Comparison of ENCODE assay signal across 27 cellular contexts in genomic region chr2:20607446-20607845, GRCh38. TPM values are rescaled to one million over a fixed set of nuclear protein-coding genes. Genes with fewer than 3 reads are reported as not detected.
DNase-seq lines count a peak whose midpoint lies in the region; ATAC-seq, FAIRE-seq and TF ChIP-seq lines count a peak whose summit lies in the region.
"Had no signal": no experiment of that assay in that cellular context is flagged by ENCODE, and none has a peak within 500 bp of the region (broad histone marks: within the 10 kb centered on the region; RNA-seq: fewer than 3 reads in every experiment).

No MANE protein-coding gene starts in this region.

- H3K27ac ChIP-seq in HepG2 (ENCODE audit: extremely low read length, insufficient read depth, low read length) (no peak overlapping the region), right lobe of liver (no peak overlapping the region), H1 (ENCODE audit: low read depth, low read length) (no peak overlapping the region), dorsolateral prefrontal cortex (no peak overlapping the region)
- H3K27ac ChIP-seq: 22Rv1, BLaER1 had no signal

- no peaks in the 10 kb centered on the region for H4K20me1 ChIP-seq in HepG2 (ENCODE audit: insufficient read depth, low read length)
- H4K20me1 ChIP-seq in H1 (replicated peaks in 1 of 2; ENCODE audit: control insufficient read depth in 1 of 2, insufficient read depth in 2 of 2, low read length in 2 of 2), result no peaks in the 10 kb centered on the region
- H4K20me1 ChIP-seq: BLaER1 had no signal

- H3K9ac ChIP-seq in HepG2 (ENCODE audit: insufficient read depth, low read depth, low read length) (no peak overlapping the region), H1 (replicated peaks in 1 of 4; ENCODE audit: extremely low read depth in 1 of 4, low read depth in 3 of 4, low read length in 3 of 4) (no peak overlapping the region)
- H3K9ac ChIP-seq: BLaER1 had no signal

- no peaks in the 10 kb centered on the region for H3K79me1 ChIP-seq in H1 (ENCODE audit: low read depth, low read length)

- H3K4me1 Mint-ChIP-seq in WTC11, result peaks cover 7% of the 10 kb centered on the region; the same call in 1 of the 2 replicates
- H3K4me1 Mint-ChIP-seq: CD14-positive monocyte; CD4-positive, alpha-beta memory T cell; CD4-positive, CD25-positive, alpha-beta regulatory T cell; CD8-positive, alpha-beta memory T cell had no signal

- FAIRE-seq in HepG2 (lab: Jason Lieb, UNC), result no peak
- FAIRE-seq in H1 (lab: Jason Lieb, UNC), result no peak
- FAIRE-seq: GM12878, GM12892, GM18507 had no signal

- H3K23ac ChIP-seq in H1 (ENCODE audit: insufficient read length), result no peak overlapping the region

- no peaks in the 10 kb centered on the region; the same call in 1 of the 2 replicates for H3K36me3 Mint-ChIP-seq in WTC11

- no peak overlapping the region for H2BK20ac ChIP-seq in H1 (ENCODE audit: low read length)

- TF ChIP-seq POLR2A in HepG2 (IDR thresholded peaks at IDR 0.05; ENCODE audit: insufficient read depth in 1 of 2, low read depth in 2 of 2, low read length in 2 of 2) (no peak), right lobe of liver (IDR thresholded peaks at IDR 0.05) (no peak), H1 (IDR thresholded peaks at IDR 0.05; ENCODE audit: control extremely low read depth in 1 of 2, low read depth in 2 of 2, low read length in 2 of 2) (no peak)

- H3K4me1 ChIP-seq in HepG2 (ENCODE audit: insufficient read depth, low read length), result peaks cover 40% of the 10 kb centered on the region
- H3K4me1 ChIP-seq in right lobe of liver, result peaks cover 0 to 26% (median 6%) of the 10 kb centered on the region in 4 donors
- no peaks in the 10 kb centered on the region; a peak in 1 of 7 replicates for H3K4me1 ChIP-seq in H1 (replicated peaks in 1 of 4; ENCODE audit: control insufficient read depth in 3 of 4, insufficient read depth in 4 of 4, low read length in 3 of 4)

- H3K9me3 Mint-ChIP-seq in WTC11, result peaks cover 8% of the 10 kb centered on the region

- H3K56ac ChIP-seq in H1 (replicated peaks; ENCODE audit: insufficient read length, low read depth, low read length), result no peak overlapping the region

- H3K4me2 ChIP-seq in HepG2 (ENCODE audit: low read depth, low read length), result no peak overlapping the region
- H3K4me2 ChIP-seq in H1 (ENCODE audit: insufficient read depth in 1 of 2, low read depth in 2 of 2, low read length in 2 of 2), result no peak overlapping the region
- H3K4me2 ChIP-seq: BLaER1 had no signal

- H3K23me2 ChIP-seq in H1 (ENCODE audit: low read depth, low read length), result no peaks in the 10 kb centered on the region

- no peak overlapping the region for H3K18ac ChIP-seq in H1 (ENCODE audit: extremely low read depth, low read length)

- TF ChIP-seq EP300 in HepG2 (IDR thresholded peaks at IDR 0.05; ENCODE audit: low read depth in 2 of 2, low read length in 2 of 2) (no peak), HepG2 (CRISPR knock-in tag; IDR thresholded peaks at IDR 0.05; ENCODE audit: borderline replicate concordance) (no peak), H1 (IDR thresholded peaks at IDR 0.05; ENCODE audit: borderline replicate concordance in 1 of 2, low read depth in 2 of 2, low read length in 2 of 2) (no peak)

- H3K27ac Mint-ChIP-seq in WTC11, result no peak overlapping the region
- H3K27ac Mint-ChIP-seq: CD14-positive monocyte; CD4-positive, alpha-beta memory T cell; CD4-positive, CD25-positive, alpha-beta regulatory T cell; CD8-positive, alpha-beta memory T cell had no signal

- TF ChIP-seq CTCF in HepG2 (CRISPR knock-in tag; IDR thresholded peaks at IDR 0.05) (no peak), right lobe of liver (IDR thresholded peaks at IDR 0.05) (no peak), WTC11 (IDR thresholded peaks at IDR 0.05) (no peak), H1 (IDR thresholded peaks at IDR 0.05; ENCODE audit: control extremely low read depth in 1 of 3, insufficient read depth in 1 of 3, low read depth in 1 of 3, low read length in 3 of 3) (no peak), dorsolateral prefrontal cortex (IDR thresholded peaks at IDR 0.05 in 54 of 56, conservative IDR thresholded peaks at IDR 0.05 in 2 of 56; ENCODE audit: low read depth in 1 of 56, partially characterized antibody in 56 of 56) (no peak)

- H4K91ac ChIP-seq in H1 (replicated peaks; ENCODE audit: insufficient read length, low read length), result no peak overlapping the region

- intact Hi-C loops in HepG2 (cut with micrococcal nuclease; ENCODE audit: unreplicated experiment), result no loop called here
- intact Hi-C loops in right lobe of liver (cut with DNase I), result no loop called here
- intact Hi-C loops in dorsolateral prefrontal cortex (cut with DNase I), result no loop called here

- H3K27me3 Mint-ChIP-seq in WTC11 (ENCODE audit: low read depth), result no peaks in the 10 kb centered on the region
- H3K27me3 Mint-ChIP-seq: CD4-positive, alpha-beta memory T cell; CD4-positive, CD25-positive, alpha-beta regulatory T cell; CD8-positive, alpha-beta memory T cell had no signal

- no peak overlapping the region for H2BK15ac ChIP-seq in H1 (ENCODE audit: low read length)

- in situ Hi-C loops in HepG2 (cut with HindIII; ENCODE audit: extremely low pct_ligation_motif_present, low pct_unique_long_range_greater_than_20kb), result no loop called here

- no peak overlapping the region for H2AK5ac ChIP-seq in H1 (ENCODE audit: low read depth, low read length)

- H3K14ac ChIP-seq in H1 (ENCODE audit: insufficient read length), result no peak overlapping the region

- H2AFZ ChIP-seq in HepG2 (ENCODE audit: low read length) (no peak overlapping the region), H1 (ENCODE audit: low read length) (no peak overlapping the region)

- H3K9me3 ChIP-seq in HepG2 (ENCODE audit: low read length), result no peaks in the 10 kb centered on the region
- H3K9me3 ChIP-seq in right lobe of liver, result no peaks in the 10 kb centered on the region
- 0 out of 4 replicates have a peak, but pooled peaks cover 3% of the 10 kb centered on the region in 2 experiments for H3K9me3 ChIP-seq in H1 (ENCODE audit: insufficient read depth in 2 of 2, low read depth in 1 of 2, low read length in 1 of 2)
- H3K9me3 ChIP-seq: BE2C had no signal

- CTCF ChIA-PET in HepG2 (lab: Yijun Ruan, JAX; ENCODE audit: low intra/inter-chr PET ratio, low total read pairs), result no interaction called here
- CTCF ChIA-PET in WTC11 (lab: Charles Lee), result interaction anchor here (1.3 to 1.4 kb wide), 2 partner anchors 10 to 35 kb away, joined by 3 read pairs; no protein-coding TSS in a partner anchor
- CTCF ChIA-PET in H1 (lab: Charles Lee; ENCODE audit: partially characterized antibody), result interaction anchor here (0.6 to 15.2 kb wide), 5 partner anchors 8 to 197 kb away, joined by 3 to 116 read pairs (median 4); no protein-coding TSS in a partner anchor

- H3K4ac ChIP-seq in H1 (replicated peaks; ENCODE audit: insufficient read length, low read depth, low read length), result no peak overlapping the region

- H3K79me2 ChIP-seq in HepG2 (ENCODE audit: insufficient read depth, low read length), result no peaks in the 10 kb centered on the region
- no peaks in the 10 kb centered on the region for H3K79me2 ChIP-seq in H1 (ENCODE audit: control insufficient read depth in 1 of 2, insufficient read depth in 2 of 2, low read length in 2 of 2)

- no peak overlapping the region for H4K8ac ChIP-seq in H1 (ENCODE audit: extremely low read depth, insufficient read depth, low read length)

- H3K27me3 ChIP-seq in HepG2 (ENCODE audit: control insufficient read depth in 1 of 2, insufficient read depth in 2 of 2, low read length in 2 of 2) (no peaks in the 10 kb centered on the region), right lobe of liver (no peaks in the 10 kb centered on the region), H1 (replicated peaks in 1 of 4; ENCODE audit: control insufficient read depth in 3 of 4, extremely low read depth in 1 of 4, insufficient read depth in 3 of 4, low read length in 3 of 4) (no peaks in the 10 kb centered on the region), dorsolateral prefrontal cortex (no peaks in the 10 kb centered on the region)
- H3K27me3 ChIP-seq: BE2C, BLaER1 had no signal

- no peak overlapping the region for H2BK12ac ChIP-seq in H1 (ENCODE audit: low read depth, low read length)

- H3K4me3 ChIP-seq in HepG2 (replicated peaks in 1 of 3; ENCODE audit: insufficient read depth in 1 of 3, low read depth in 2 of 3, low read length in 3 of 3), result no peak overlapping the region
- H3K4me3 ChIP-seq in right lobe of liver, result no peak overlapping the region
- H3K4me3 ChIP-seq in H1 (ENCODE audit: extremely low read depth in 1 of 4, insufficient read depth in 2 of 4, low read depth in 3 of 4, low read length in 4 of 4), result no peak overlapping the region
- no peak overlapping the region for H3K4me3 ChIP-seq in dorsolateral prefrontal cortex
- H3K4me3 ChIP-seq: BLaER1, GM12878 had no signal

- H3K36me3 ChIP-seq in HepG2 (replicated peaks in 1 of 2; ENCODE audit: control insufficient read depth in 1 of 2, insufficient read depth in 2 of 2, low read length in 2 of 2) (no peaks in the 10 kb centered on the region), right lobe of liver (no peaks in the 10 kb centered on the region), H1 (ENCODE audit: control insufficient read depth in 2 of 4, insufficient read depth in 4 of 4, low read length in 3 of 4) (no peaks in the 10 kb centered on the region)
- H3K36me3 ChIP-seq: BE2C, BLaER1 had no signal

- no peak overlapping the region for H4K5ac ChIP-seq in H1 (ENCODE audit: insufficient read length, low read depth, low read length)

- WGBS in HepG2 (ENCODE audit: low lambda C conversion rate), result 92% methylated on average over 2 of the region's 2 CpGs
- 91% methylated on average over 1 of the region's 2 CpGs for WGBS in right lobe of liver (ENCODE audit: insufficient coverage, low coverage, low lambda C conversion rate, missing lambda C conversion rate)
- WGBS in H1 (ENCODE audit: extremely low coverage in 1 of 2, insufficient coverage in 1 of 2, insufficient read length in 1 of 2, insufficient replicate concordance in 2 of 2, low coverage in 1 of 2, low lambda C conversion rate in 2 of 2, missing lambda C conversion rate in 1 of 2), 2 experiments, result 89% methylated on average over 2 of the region's 2 CpGs; no CpG with 5 or more reads in 1 of the 2 experiments

- POLR2A ChIA-PET in HepG2 (lab: Yijun Ruan, JAX) (interaction anchor here (1.0 to 2.8 kb wide), 5 partner anchors 10 to 160 kb away, joined by 3 to 14 read pairs (median 5); partner anchors contain the start of gene RHOB), WTC11 (lab: Charles Lee) (no interaction called here), H1 (lab: Charles Lee; ENCODE audit: partially characterized antibody) (interaction anchor here (2.1 kb wide), 1 partner anchor 11 kb away, joined by 5 read pairs; no protein-coding TSS in a partner anchor)

- H2BK5ac ChIP-seq in H1 (ENCODE audit: low read depth, low read length), result no peak overlapping the region

- no peak overlapping the region for H2BK120ac ChIP-seq in H1 (replicated peaks; ENCODE audit: low read depth, low read length)

- TF ChIP-seq RAD21 in HepG2 (CRISPR knock-in tag; IDR thresholded peaks at IDR 0.05) (no peak), H1 (IDR thresholded peaks at IDR 0.05 in 1 of 2, conservative IDR thresholded peaks at IDR 0.05 in 1 of 2; ENCODE audit: low read depth in 2 of 2, low read length in 2 of 2) (no peak)

- no TSS peak for BruUV-seq in HepG2 (replicated peaks; lab: Mats Ljungman, UMichigan)

- no peak overlapping the region for H3K4me3 Mint-ChIP-seq in WTC11
- H3K4me3 Mint-ChIP-seq: CD14-positive monocyte; CD4-positive, alpha-beta memory T cell; CD8-positive, alpha-beta memory T cell had no signal

- no peak for DNase-seq in HepG2 (ENCODE audit: low spot score)
- DNase-seq in right lobe of liver, result no peak
- no peak for DNase-seq in WTC11 (ENCODE audit: low spot score)
- no peak for DNase-seq in H1 (ENCODE audit: low read depth in 1 of 2, low spot score in 2 of 2)
- no peak for DNase-seq in dorsolateral prefrontal cortex
- DNase-seq in NCI-H146 (lab: John Stamatoyannopoulos, UW), result no peak
- DNase-seq: ACHN; BE2C; C1 segment of cervical spinal cord; CD4-positive, alpha-beta memory T cell; CD4-positive, CD25-positive, alpha-beta regulatory T cell; COR-L47; DMS 273 treated with DMSO at 0.1 percent for 48 hours; DMS153; DMS53; DMS79; DND-41; EL; GDM1 had no signal

- ATAC-seq in HepG2, result no peak
- ATAC-seq in right lobe of liver, result no peak
- no peak for ATAC-seq in WTC11
- ATAC-seq: GM12878 had no signal

RNA-seq across cellular contexts. Expression of gene HS1BP3, which starts 43.5 kb away (rescaled TPM):
- total RNA-seq in HepG2 (2016; rRNA removed; fragmentation: Illumina TruSeq; extraction: Trizol), result 22.0 and 22.8 TPM in 2 replicates
- total RNA-seq in HepG2 (2016; cell fraction: cytosol; rRNA removed; fragmentation: Illumina TruSeq; extraction: Trizol; ENCODE audit: low read depth), result 4.7 and 4.9 TPM in 2 replicates
- total RNA-seq in HepG2 (2016; cell fraction: insoluble cytoplasmic fraction; rRNA removed; fragmentation: Illumina TruSeq; extraction: Trizol), result 18.5 and 23.5 TPM in 2 replicates
- total RNA-seq in HepG2 (2016; cell fraction: membrane; rRNA removed; fragmentation: Illumina TruSeq; extraction: Trizol), result 12.9 and 13.2 TPM in 2 replicates
- total RNA-seq in HepG2 (2016; cell fraction: nucleus; rRNA removed; fragmentation: Illumina TruSeq; extraction: Trizol), result 16.8 and 19.0 TPM in 2 replicates
- polyA plus RNA-seq in HepG2 (2011; rRNA removed), result 15.2 and 17.3 TPM in 2 replicates
- 9.2 and 11.9 TPM in 2 replicates for polyA plus RNA-seq in HepG2 (2011; cell fraction: cytosol; rRNA removed)
- polyA plus RNA-seq in HepG2 (2011; cell fraction: nucleus; rRNA removed), result 20.1 and 23.4 TPM in 2 replicates
- polyA plus RNA-seq in HepG2 (2012), result 13.4 and 14.5 TPM in 2 replicates
- 5.3 and 5.4 TPM in 2 replicates for polyA plus RNA-seq in HepG2 (2016; cell fraction: cytosol; fragmentation: Illumina TruSeq; extraction: Trizol; ENCODE audit: low read depth)
- polyA plus RNA-seq in HepG2 (2016; cell fraction: insoluble cytoplasmic fraction; fragmentation: Illumina TruSeq; extraction: Trizol; ENCODE audit: low read depth), result 19.1 and 22.3 TPM in 2 replicates
- polyA plus RNA-seq in HepG2 (2016; cell fraction: membrane; fragmentation: Illumina TruSeq; extraction: Trizol; ENCODE audit: low read depth), result 8.7 and 10.7 TPM in 2 replicates
- polyA plus RNA-seq in HepG2 (2016; cell fraction: nucleus; fragmentation: Illumina TruSeq; extraction: Trizol; ENCODE audit: insufficient read depth, low read depth), result 19.4 and 22.9 TPM in 2 replicates
- 14.3 and 29.5 TPM in 2 replicates for polyA minus RNA-seq in HepG2 (2011; rRNA and poly(A)+ RNA removed; ENCODE audit: low replicate concordance)
- 11.9 and 13.8 TPM in 2 replicates for polyA minus RNA-seq in HepG2 (2011; cell fraction: cytosol; rRNA and poly(A)+ RNA removed)
- polyA minus RNA-seq in HepG2 (2011; cell fraction: nucleus; rRNA and poly(A)+ RNA removed), result 28.6 and 28.8 TPM in 2 replicates
- 10 to 100 TPM; 17.5 to 34.7 (median 20.2) TPM for total RNA-seq in right lobe of liver
- total RNA-seq in WTC11 (2021), result 17.9 to 20.1 TPM (median 19.8 TPM) in 3 replicates
- total RNA-seq in H1 (2021; fragmentation: NEBNext Ultra II Directional; extraction: Animal tissue kit (Norgen Biotek cat#: 25700)), result 11.1 and 11.2 TPM in 2 replicates
- 11.3 and 16.1 TPM in 2 replicates for polyA plus RNA-seq in H1 (2011; rRNA removed)
- 11.0 TPM for polyA plus RNA-seq in H1 (2011; cell fraction: cytosol; rRNA removed)
- polyA plus RNA-seq in H1 (2011; cell fraction: nucleus; rRNA removed), result 19.6 TPM
- polyA plus RNA-seq in H1 (2012, experiment 1 of 2), result 9.2 to 14.1 TPM (median 13.6 TPM) in 4 replicates
- polyA plus RNA-seq in H1 (2012, experiment 2 of 2), result 16.1 TPM
- polyA plus RNA-seq in H1 (2013, experiment 1 of 2), result 8.8 TPM
- 7.7 TPM for polyA plus RNA-seq in H1 (2013, experiment 2 of 2)
- polyA minus RNA-seq in H1 (2011; rRNA and poly(A)+ RNA removed), result 9.0 and 12.8 TPM in 2 replicates
- 4.8 TPM for polyA minus RNA-seq in H1 (2011; cell fraction: cytosol; rRNA and poly(A)+ RNA removed)
- 22.9 TPM for polyA minus RNA-seq in H1 (2011; cell fraction: nucleus; rRNA and poly(A)+ RNA removed)
- total RNA-seq in dorsolateral prefrontal cortex, result 10 to 100 TPM; 18.3 to 36.0 (median 26.0) TPM

RNA-seq across cellular contexts. Expression of gene GDF7, which starts 59.5 kb away (rescaled TPM):
- total RNA-seq in HepG2 (2016; rRNA removed; fragmentation: Illumina TruSeq; extraction: Trizol) (10.2 and 15.0 TPM in 2 replicates), right lobe of liver (1 to 10 TPM in 5 of 6 experiments, under 1 TPM in 1; 0.95 to 5.0 (median 2.9) TPM), WTC11 (2021) (0.18 to 0.55 TPM (median 0.23 TPM) in 3 replicates), dorsolateral prefrontal cortex (10 to 100 TPM in 2 of 120 experiments, 1 to 10 TPM in 117, under 1 TPM in 1; 0.95 to 12.5 (median 4.1) TPM)
- total RNA-seq in HepG2 (2016; cell fraction: cytosol; rRNA removed; fragmentation: Illumina TruSeq; extraction: Trizol; ENCODE audit: low read depth), result 1.6 and 1.8 TPM in 2 replicates
- total RNA-seq in HepG2 (2016; cell fraction: insoluble cytoplasmic fraction; rRNA removed; fragmentation: Illumina TruSeq; extraction: Trizol), result 9.2 and 15.1 TPM in 2 replicates
- total RNA-seq in HepG2 (2016; cell fraction: membrane; rRNA removed; fragmentation: Illumina TruSeq; extraction: Trizol), result 5.3 and 5.6 TPM in 2 replicates
- total RNA-seq in HepG2 (2016; cell fraction: nucleus; rRNA removed; fragmentation: Illumina TruSeq; extraction: Trizol), result 16.7 and 18.1 TPM in 2 replicates
- polyA plus RNA-seq in HepG2 (2011; rRNA removed) (1.6 and 3.0 TPM in 2 replicates), H1 (2011; rRNA removed) (0.06 and 0.13 TPM in 2 replicates)
- polyA plus RNA-seq in HepG2 (2011; cell fraction: cytosol; rRNA removed), result 1.5 and 1.9 TPM in 2 replicates
- 6.3 and 9.6 TPM in 2 replicates for polyA plus RNA-seq in HepG2 (2011; cell fraction: nucleus; rRNA removed)
- 4.5 and 5.8 TPM in 2 replicates for polyA plus RNA-seq in HepG2 (2012)
- polyA plus RNA-seq in HepG2 (2016; cell fraction: cytosol; fragmentation: Illumina TruSeq; extraction: Trizol; ENCODE audit: low read depth), result 0.75 and 0.80 TPM in 2 replicates
- polyA plus RNA-seq in HepG2 (2016; cell fraction: insoluble cytoplasmic fraction; fragmentation: Illumina TruSeq; extraction: Trizol; ENCODE audit: low read depth), result 5.6 and 5.9 TPM in 2 replicates
- 2.3 and 2.7 TPM in 2 replicates for polyA plus RNA-seq in HepG2 (2016; cell fraction: membrane; fragmentation: Illumina TruSeq; extraction: Trizol; ENCODE audit: low read depth)
- 19.8 and 21.2 TPM in 2 replicates for polyA plus RNA-seq in HepG2 (2016; cell fraction: nucleus; fragmentation: Illumina TruSeq; extraction: Trizol; ENCODE audit: insufficient read depth, low read depth)
- 5.0 TPM in 1 of 2 replicates, not detected in the other for polyA minus RNA-seq in HepG2 (2011; rRNA and poly(A)+ RNA removed; ENCODE audit: low replicate concordance)
- polyA minus RNA-seq in HepG2 (2011; cell fraction: cytosol; rRNA and poly(A)+ RNA removed), result 2.5 and 4.1 TPM in 2 replicates
- 2.4 and 4.5 TPM in 2 replicates for polyA minus RNA-seq in HepG2 (2011; cell fraction: nucleus; rRNA and poly(A)+ RNA removed)
- 0.04 and 0.06 TPM in 2 replicates for total RNA-seq in H1 (2021; fragmentation: NEBNext Ultra II Directional; extraction: Animal tissue kit (Norgen Biotek cat#: 25700))
- polyA plus RNA-seq in H1 (2011; cell fraction: cytosol; rRNA removed), result 0.16 TPM
- 0.34 TPM for polyA plus RNA-seq in H1 (2011; cell fraction: nucleus; rRNA removed)
- 0.20 to 0.34 TPM (median 0.27 TPM) in 4 replicates for polyA plus RNA-seq in H1 (2012, experiment 1 of 2)
- 0.07 TPM for polyA plus RNA-seq in H1 (2012, experiment 2 of 2)
- 0.04 TPM for polyA plus RNA-seq in H1 (2013, experiment 1 of 2)
- polyA plus RNA-seq in H1 (2013, experiment 2 of 2), result 0.04 TPM
- polyA minus RNA-seq in H1 (2011; rRNA and poly(A)+ RNA removed), result 0.09 and 0.22 TPM in 2 replicates
- 0.29 TPM for polyA minus RNA-seq in H1 (2011; cell fraction: cytosol; rRNA and poly(A)+ RNA removed)
- polyA minus RNA-seq in H1 (2011; cell fraction: nucleus; rRNA and poly(A)+ RNA removed), result 0.30 TPM
- total RNA-seq: A673; CD8-positive, alpha-beta memory T cell had no signal
- polyA plus RNA-seq: CD14-positive monocyte had no signal
